ENCODE assay signal across 7 cellular contexts in genomic region chr15:44560926-44561325, GRCh38. TPM values are rescaled to one million over a fixed set of nuclear protein-coding genes. Genes with fewer than 3 reads are reported as not detected.
DNase-seq lines count a peak whose midpoint lies in the region; ATAC-seq, FAIRE-seq and TF ChIP-seq lines count a peak whose summit lies in the region.
"Not testable (repeated sequence)": the region's sequence is repeated elsewhere in the genome, so short reads cannot be mapped to it uniquely, and the experiment has no call there.

No MANE protein-coding gene starts in this region.

- H3K36me3 Mint-ChIP-seq in T-helper 1 cell treated with Interleukin-12 subunit alpha and Interleukin-12 subunit beta and Interleukin-4 antibody, amounts not matched to agents 30 μg/mL and 1 μg/mL, for 36 hours (ENCODE audit: low read depth), result peaks cover 48% of the 10 kb centered on the region
- H3K36me3 Mint-ChIP-seq in activated CD8-positive, alpha-beta T cell treated with anti-CD3 and anti-CD28 coated beads for 36 hours (ENCODE audit: low read depth), result peaks cover 52% of the 10 kb centered on the region
- H3K36me3 Mint-ChIP-seq in activated naive CD4-positive, alpha-beta T cell treated with anti-CD3 and anti-CD28 coated beads for 36 hours (ENCODE audit: low read depth), result peaks cover 52% of the 10 kb centered on the region
- peaks cover 14 to 49% (median 37%) of the 10 kb centered on the region in 5 donors for H3K36me3 Mint-ChIP-seq in naive thymus-derived CD4-positive, alpha-beta T cell

- not testable (repeated sequence) for TF ChIP-seq POLR2A in GM12892 (IDR thresholded peaks at IDR 0.05; ENCODE audit: low read depth, low read length)

- H3K27ac Mint-ChIP-seq in T-helper 1 cell treated with Interleukin-12 subunit alpha and Interleukin-12 subunit beta and Interleukin-4 antibody, amounts not matched to agents 30 μg/mL and 1 μg/mL, for 36 hours, result peak overlapping the region; percentile 57
- H3K27ac Mint-ChIP-seq in activated CD8-positive, alpha-beta T cell treated with anti-CD3 and anti-CD28 coated beads for 36 hours, result peak overlapping the region; percentile 77
- peak overlapping the region; percentile 68 for H3K27ac Mint-ChIP-seq in activated naive CD4-positive, alpha-beta T cell treated with anti-CD3 and anti-CD28 coated beads for 36 hours
- peak overlapping the region; percentile 18 to 84 (median 67) for H3K27ac Mint-ChIP-seq in naive thymus-derived CD4-positive, alpha-beta T cell
- peak overlapping the region; percentile 54 to 63 for H3K27ac Mint-ChIP-seq in stimulated activated naive CD8-positive, alpha-beta T cell treated with anti-CD3 and anti-CD28 coated beads, Interleukin-15, amount 100 ng/mL, for 72 hours

- not testable (repeated sequence) for TF ChIP-seq CTCF in activated CD8-positive, alpha-beta T cell treated with anti-CD3 and anti-CD28 coated beads for 36 hours (IDR thresholded peaks at IDR 0.05)

- CTCF ChIA-PET in activated CD8-positive, alpha-beta T cell treated with anti-CD3 and anti-CD28 coated beads for 36 hours (lab: Charles Lee), result interaction anchor here (1.4 to 1.7 kb wide), 2 partner anchors 18 kb away, joined by 4 read pairs; no protein-coding TSS in a partner anchor
- CTCF ChIA-PET in activated naive CD4-positive, alpha-beta T cell treated with anti-CD3 and anti-CD28 coated beads for 36 hours (lab: Charles Lee), result interaction anchor here (1.4 kb wide), 1 partner anchor 17 kb away, joined by 3 read pairs; no protein-coding TSS in a partner anchor
- CTCF ChIA-PET in naive thymus-derived CD4-positive, alpha-beta T cell (lab: Charles Lee), result not testable (repeated sequence)

- H3K9me3 ChIP-seq in naive thymus-derived CD4-positive, alpha-beta T cell (ENCODE audit: control insufficient read depth in 2 of 3, low read length in 3 of 3), result not testable (repeated sequence)

- FAIRE-seq in GM12892 (lab: Jason Lieb, UNC), result peak; percentile 70

- H3K9me3 Mint-ChIP-seq in T-helper 1 cell treated with Interleukin-12 subunit alpha and Interleukin-12 subunit beta and Interleukin-4 antibody, amounts not matched to agents 30 μg/mL and 1 μg/mL, for 36 hours; activated CD8-positive, alpha-beta T cell treated with anti-CD3 and anti-CD28 coated beads for 36 hours; activated naive CD4-positive, alpha-beta T cell treated with anti-CD3 and anti-CD28 coated beads for 36 hours; naive thymus-derived CD4-positive, alpha-beta T cell: not testable (repeated sequence)
- H3K9me3 Mint-ChIP-seq in stimulated activated naive CD8-positive, alpha-beta T cell treated with anti-CD3 and anti-CD28 coated beads, Interleukin-15, amount 100 ng/mL, for 72 hours, result peaks cover 6 to 12% of the 10 kb centered on the region in 2 donors

- H3K27me3 ChIP-seq in naive thymus-derived CD4-positive, alpha-beta T cell (ENCODE audit: control insufficient read depth in 2 of 2, insufficient read depth in 2 of 2, low read length in 2 of 2), result not testable (repeated sequence)

- POLR2A ChIA-PET in activated CD8-positive, alpha-beta T cell treated with anti-CD3 and anti-CD28 coated beads for 36 hours (lab: Charles Lee), result not testable (repeated sequence)
- POLR2A ChIA-PET in naive thymus-derived CD4-positive, alpha-beta T cell (lab: Charles Lee), result interaction anchor here (1.1 kb wide), 1 partner anchor 14 kb away, joined by 3 read pairs; no protein-coding TSS in a partner anchor

- H3K27ac ChIP-seq in naive thymus-derived CD4-positive, alpha-beta T cell (ENCODE audit: low read depth, low read length), result not testable (repeated sequence)

- DNase-seq in GM12892 (ENCODE audit: insufficient read length); activated CD8-positive, alpha-beta T cell treated with anti-CD3 and anti-CD28 coated beads for 36 hours; activated naive CD4-positive, alpha-beta T cell treated with anti-CD3 and anti-CD28 coated beads for 36 hours; stimulated activated naive CD8-positive, alpha-beta T cell treated with anti-CD3 and anti-CD28 coated beads, Interleukin-15, amount 100 ng/mL, for 72 hours: not testable (repeated sequence)
- peak; percentile 37 for DNase-seq in central memory CD4-positive, alpha-beta T cell
- DNase-seq in naive thymus-derived CD4-positive, alpha-beta T cell, result peak in 6 of 9 donors; percentile 28 to 65 (median 48)

- intact Hi-C loops in activated CD8-positive, alpha-beta T cell treated with anti-CD3 and anti-CD28 coated beads for 36 hours (cut with micrococcal nuclease); activated naive CD4-positive, alpha-beta T cell treated with anti-CD3 and anti-CD28 coated beads for 36 hours (cut with micrococcal nuclease); naive thymus-derived CD4-positive, alpha-beta T cell (cut with micrococcal nuclease): not testable (repeated sequence)

- H3K4me3 Mint-ChIP-seq in T-helper 1 cell treated with Interleukin-12 subunit alpha and Interleukin-12 subunit beta and Interleukin-4 antibody, amounts not matched to agents 30 μg/mL and 1 μg/mL, for 36 hours; activated CD8-positive, alpha-beta T cell treated with anti-CD3 and anti-CD28 coated beads for 36 hours; activated naive CD4-positive, alpha-beta T cell treated with anti-CD3 and anti-CD28 coated beads for 36 hours; stimulated activated naive CD8-positive, alpha-beta T cell treated with anti-CD3 and anti-CD28 coated beads, Interleukin-15, amount 100 ng/mL, for 72 hours: not testable (repeated sequence)
- peak overlapping the region in 8 of 10 donors; percentile 5 to 58 (median 30) for H3K4me3 Mint-ChIP-seq in naive thymus-derived CD4-positive, alpha-beta T cell

- H3K27me3 Mint-ChIP-seq in T-helper 1 cell treated with Interleukin-12 subunit alpha and Interleukin-12 subunit beta and Interleukin-4 antibody, amounts not matched to agents 30 μg/mL and 1 μg/mL, for 36 hours (ENCODE audit: low read depth); activated CD8-positive, alpha-beta T cell treated with anti-CD3 and anti-CD28 coated beads for 36 hours; activated naive CD4-positive, alpha-beta T cell treated with anti-CD3 and anti-CD28 coated beads for 36 hours (ENCODE audit: low read depth); naive thymus-derived CD4-positive, alpha-beta T cell; stimulated activated naive CD8-positive, alpha-beta T cell treated with anti-CD3 and anti-CD28 coated beads, Interleukin-15, amount 100 ng/mL, for 72 hours: not testable (repeated sequence)

- peaks cover 0 to 23% of the 10 kb centered on the region in 2 donors for H3K4me1 ChIP-seq in naive thymus-derived CD4-positive, alpha-beta T cell (ENCODE audit: control insufficient read depth in 2 of 2, insufficient read depth in 2 of 2, low read length in 2 of 2)

- not testable (repeated sequence) for ATAC-seq in activated CD8-positive, alpha-beta T cell treated with anti-CD3 and anti-CD28 coated beads for 36 hours; stimulated activated naive CD8-positive, alpha-beta T cell treated with anti-CD3 and anti-CD28 coated beads, Interleukin-15, amount 100 ng/mL, for 72 hours
- peak; percentile 81 for ATAC-seq in naive thymus-derived CD4-positive, alpha-beta T cell

- H3K36me3 ChIP-seq in naive thymus-derived CD4-positive, alpha-beta T cell (ENCODE audit: control insufficient read depth in 2 of 3, insufficient read depth in 3 of 3, low read length in 3 of 3), result peaks cover 14 to 72% (median 33%) of the 10 kb centered on the region in 3 experiments

- H3K4me1 Mint-ChIP-seq in T-helper 1 cell treated with Interleukin-12 subunit alpha and Interleukin-12 subunit beta and Interleukin-4 antibody, amounts not matched to agents 30 μg/mL and 1 μg/mL, for 36 hours (ENCODE audit: low read depth), result peaks cover 15% of the 10 kb centered on the region
- not testable (repeated sequence) for H3K4me1 Mint-ChIP-seq in activated CD8-positive, alpha-beta T cell treated with anti-CD3 and anti-CD28 coated beads for 36 hours (ENCODE audit: low read depth)
- H3K4me1 Mint-ChIP-seq in activated naive CD4-positive, alpha-beta T cell treated with anti-CD3 and anti-CD28 coated beads for 36 hours (ENCODE audit: low read depth), result peaks cover 22% of the 10 kb centered on the region
- peaks cover 19 to 43% (median 38%) of the 10 kb centered on the region in 7 donors for H3K4me1 Mint-ChIP-seq in naive thymus-derived CD4-positive, alpha-beta T cell
- H3K4me1 Mint-ChIP-seq in stimulated activated naive CD8-positive, alpha-beta T cell treated with anti-CD3 and anti-CD28 coated beads, Interleukin-15, amount 100 ng/mL, for 72 hours, result peaks cover 26% of the 10 kb centered on the region

- not testable (repeated sequence) for H3K4me3 ChIP-seq in naive thymus-derived CD4-positive, alpha-beta T cell (ENCODE audit: low read length)

RNA-seq across cellular contexts. Expression of gene EIF3J, which starts 24.0 kb away (rescaled TPM):
- 54.6 TPM for polyA plus RNA-seq in GM12892 (2012; ENCODE audit: missing spikeins)
- total RNA-seq in activated CD8-positive, alpha-beta T cell treated with anti-CD3 and anti-CD28 coated beads for 36 hours, result 100 to 1,000 TPM; 109 to 112 TPM
- 10 to 100 TPM; 75.8 to 77.9 TPM for total RNA-seq in activated naive CD4-positive, alpha-beta T cell treated with anti-CD3 and anti-CD28 coated beads for 36 hours
- 10 to 100 TPM; 52.9 to 83.4 (median 66.5) TPM for total RNA-seq in naive thymus-derived CD4-positive, alpha-beta T cell
- polyA plus RNA-seq in naive thymus-derived CD4-positive, alpha-beta T cell, result 10 to 100 TPM; 19.3 to 22.7 TPM
